Comparison of ENCODE assay signal across 23 cellular contexts in genomic region chr6:88561974-88562736, GRCh38.
DNase-seq lines count a peak whose midpoint lies in the region; ATAC-seq, FAIRE-seq and TF ChIP-seq lines count a peak whose summit lies in the region.
"Had no signal": no experiment of that assay in that cellular context is flagged by ENCODE, and none has a peak within 500 bp of the region (broad histone marks: within the 10 kb centered on the region; RNA-seq: fewer than 3 reads in every experiment).

No MANE protein-coding gene starts in this region.

- no peak overlapping the region for H3K27ac Mint-ChIP-seq in neural progenitor cell
- H3K27ac Mint-ChIP-seq: activated CD8-positive, alpha-beta T cell treated with anti-CD3 and anti-CD28 coated beads, Interleukin-2, amount 10 ng/mL, durations not matched to agents 7 days and 5 days; effector memory CD8-positive, alpha-beta T cell; stimulated activated memory B cell treated with anti-CD40 and anti-IgM and Interleukin-4, amounts not matched to agents 10 μg/mL and 1 μg/mL and 100 μg/mL, for 72 hours; T-helper 1 cell treated with Interleukin-12 subunit alpha and Interleukin-12 subunit beta and Interleukin-4 antibody, amounts not matched to agents 30 μg/mL and 1 μg/mL, for 36 hours had no signal

- intact Hi-C loops in sigmoid colon (cut with DNase I), result no loop called here
- intact Hi-C loops in left colon (cut with DNase I, micrococcal nuclease), result no loop called here

- in situ Hi-C loops in astrocyte of the cerebellum (cut with HindIII; ENCODE audit: low sequenced_read_pairs), result no loop called here

- H3K9me3 ChIP-seq in gastroesophageal sphincter (no peaks in the 10 kb centered on the region), sigmoid colon (no peaks in the 10 kb centered on the region), neural progenitor cell (ENCODE audit: low read depth) (no peaks in the 10 kb centered on the region)
- H3K9me3 ChIP-seq: body of pancreas, spleen had no signal

- no peak overlapping the region for H3K4me3 Mint-ChIP-seq in neural progenitor cell
- H3K4me3 Mint-ChIP-seq: activated CD8-positive, alpha-beta T cell treated with anti-CD3 and anti-CD28 coated beads, Interleukin-2, amount 10 ng/mL, durations not matched to agents 7 days and 5 days; effector memory CD8-positive, alpha-beta T cell; stimulated activated memory B cell treated with anti-CD40 and anti-IgM and Interleukin-4, amounts not matched to agents 10 μg/mL and 1 μg/mL and 100 μg/mL, for 72 hours; T-helper 1 cell treated with Interleukin-12 subunit alpha and Interleukin-12 subunit beta and Interleukin-4 antibody, amounts not matched to agents 30 μg/mL and 1 μg/mL, for 36 hours had no signal

- H3K4me1 Mint-ChIP-seq in neural progenitor cell, result peaks cover 27% of the 10 kb centered on the region
- H3K4me1 Mint-ChIP-seq: stimulated activated memory B cell treated with anti-CD40 and anti-IgM and Interleukin-4, amounts not matched to agents 10 μg/mL and 1 μg/mL and 100 μg/mL, for 72 hours had no signal

- TF ChIP-seq CTCF in astrocyte of the cerebellum (IDR thresholded peaks at IDR 0.05; ENCODE audit: low read depth, low read length, missing control alignments) (no peak), gastroesophageal sphincter (IDR thresholded peaks at IDR 0.05) (no peak), sigmoid colon (IDR thresholded peaks at IDR 0.05) (no peak), neural progenitor cell (IDR thresholded peaks at IDR 0.05) (no peak)

- peaks cover 7% of the 10 kb centered on the region for H3F3A ChIP-seq in neural progenitor cell (ENCODE audit: low read depth)

- peak overlapping the region; percentile 5 to 58 (median 26) for H3K27ac ChIP-seq in gastroesophageal sphincter
- peak overlapping the region; percentile 21 to 58 (median 50) for H3K27ac ChIP-seq in sigmoid colon
- no peak overlapping the region for H3K27ac ChIP-seq in neural progenitor cell
- H3K27ac ChIP-seq: body of pancreas, coronary artery, spleen had no signal

- no peak for TF ChIP-seq POLR2A in GM12892 (IDR thresholded peaks at IDR 0.05; ENCODE audit: low read depth, low read length)
- no peak for TF ChIP-seq POLR2A in gastroesophageal sphincter (IDR thresholded peaks at IDR 0.05)
- TF ChIP-seq POLR2A in sigmoid colon (IDR thresholded peaks at IDR 0.05), result no peak

- TF ChIP-seq EP300 in gastroesophageal sphincter (IDR thresholded peaks at IDR 0.05) (no peak), sigmoid colon (IDR thresholded peaks at IDR 0.05) (no peak)

- DNase-seq in GM12892 (ENCODE audit: insufficient read length) (no peak), astrocyte of the cerebellum (ENCODE audit: low read depth) (peak; percentile 12), sigmoid colon (no peak), left colon (no peak), SHP77 treated with DMSO at 0.1 percent for 48 hours (lab: John Stamatoyannopoulos, UW) (no peak), neural progenitor cell (ENCODE audit: low spot score) (no peak)
- DNase-seq: activated CD8-positive, alpha-beta T cell treated with anti-CD3 and anti-CD28 coated beads, Interleukin-2, amount 10 ng/mL, durations not matched to agents 7 days and 5 days; activated gamma-delta T cell; activated T-cell treated with anti-CD3 and anti-CD28 coated beads for 4 hours; body of pancreas; effector memory CD8-positive, alpha-beta T cell; kidney; NCI-H146; NCI-H526; spleen; stimulated activated CD4-positive, alpha-beta T cell treated with anti-CD3 and anti-CD28 coated beads, Interleukin-4, amount 100 ng/mL, for 1 hour had no signal

- H3K4me3 ChIP-seq in astrocyte of the cerebellum (ENCODE audit: low read depth, low read length) (no peak overlapping the region), gastroesophageal sphincter (no peak overlapping the region), sigmoid colon (no peak overlapping the region), neural progenitor cell (no peak overlapping the region)
- H3K4me3 ChIP-seq: body of pancreas, coronary artery, spleen had no signal

- H3K4me2 ChIP-seq in neural progenitor cell, result no peak overlapping the region

- 41 to 51% methylated on average over 6 of the region's 6 CpGs for WGBS in gastroesophageal sphincter (ENCODE audit: low coverage in 1 of 2), 2 donors
- WGBS in sigmoid colon, 2 donors, result 87 to 88% methylated on average over 6 of the region's 6 CpGs

- H3K36me3 ChIP-seq in gastroesophageal sphincter, result no peaks in the 10 kb centered on the region
- H3K36me3 ChIP-seq in sigmoid colon, result no peaks in the 10 kb centered on the region
- no peaks in the 10 kb centered on the region for H3K36me3 ChIP-seq in neural progenitor cell
- H3K36me3 ChIP-seq: spleen had no signal

- ATAC-seq in gastroesophageal sphincter (no peak), HG03565 (IDR thresholded peaks at IDR 0.05; ENCODE audit: unreplicated experiment) (no peak), left colon (no peak)
- ATAC-seq: activated CD8-positive, alpha-beta T cell treated with anti-CD3 and anti-CD28 coated beads, Interleukin-2, amount 10 ng/mL, durations not matched to agents 7 days and 5 days; body of pancreas; effector memory CD8-positive, alpha-beta T cell; esophagus mucosa; stimulated activated memory B cell treated with anti-CD40 and anti-IgM and Interleukin-4, amounts not matched to agents 10 μg/mL and 1 μg/mL and 100 μg/mL, for 72 hours had no signal

- peak; percentile 27 for FAIRE-seq in GM12892 (lab: Jason Lieb, UNC)
- FAIRE-seq: H1, kidney had no signal

- H3K9ac ChIP-seq in neural progenitor cell, result no peak overlapping the region

- H3K36me3 Mint-ChIP-seq in neural progenitor cell, result no peaks in the 10 kb centered on the region
- H3K36me3 Mint-ChIP-seq: stimulated activated memory B cell treated with anti-CD40 and anti-IgM and Interleukin-4, amounts not matched to agents 10 μg/mL and 1 μg/mL and 100 μg/mL, for 72 hours had no signal

- H3K9me3 Mint-ChIP-seq in neural progenitor cell, result no peaks in the 10 kb centered on the region
- H3K9me3 Mint-ChIP-seq: effector memory CD8-positive, alpha-beta T cell; stimulated activated memory B cell treated with anti-CD40 and anti-IgM and Interleukin-4, amounts not matched to agents 10 μg/mL and 1 μg/mL and 100 μg/mL, for 72 hours; T-helper 1 cell treated with Interleukin-12 subunit alpha and Interleukin-12 subunit beta and Interleukin-4 antibody, amounts not matched to agents 30 μg/mL and 1 μg/mL, for 36 hours had no signal

- H3K79me2 ChIP-seq in neural progenitor cell (ENCODE audit: low read depth), result no peaks in the 10 kb centered on the region

- H2AFZ ChIP-seq in neural progenitor cell (replicated peaks), result no peak overlapping the region

- peaks cover 11% of the 10 kb centered on the region for H3K27me3 Mint-ChIP-seq in neural progenitor cell (ENCODE audit: insufficient read depth, low read depth)
- H3K27me3 Mint-ChIP-seq: stimulated activated memory B cell treated with anti-CD40 and anti-IgM and Interleukin-4, amounts not matched to agents 10 μg/mL and 1 μg/mL and 100 μg/mL, for 72 hours had no signal

- H3K27me3 ChIP-seq in gastroesophageal sphincter (no peaks in the 10 kb centered on the region), sigmoid colon (no peaks in the 10 kb centered on the region), neural progenitor cell (no peaks in the 10 kb centered on the region)
- H3K27me3 ChIP-seq: body of pancreas, spleen had no signal

- H4K20me1 ChIP-seq in neural progenitor cell (ENCODE audit: low read depth), result no peaks in the 10 kb centered on the region

- H3K4me1 ChIP-seq in gastroesophageal sphincter (peaks cover 0 to 25% (median 4%) of the 10 kb centered on the region in 3 donors), sigmoid colon (peaks cover 0 to 21% (median 15%) of the 10 kb centered on the region in 4 donors), neural progenitor cell (peaks cover 12% of the 10 kb centered on the region)
- H3K4me1 ChIP-seq: body of pancreas, spleen had no signal
